20 cellular contexts compared by ENCODE assay signal in genomic region chr9:34550681-34551270, GRCh38. TPM values are rescaled to one million over a fixed set of nuclear protein-coding genes. Genes with fewer than 3 reads are reported as not detected.
"Had no signal": no experiment of that assay in that cellular context is flagged by ENCODE, and none has a peak within 500 bp of the region (broad histone marks: within the 10 kb centered on the region; RNA-seq: fewer than 3 reads in every experiment).

No MANE protein-coding gene starts in this region.

- H3K4me3 Mint-ChIP-seq: activated CD4-positive, alpha-beta T cell treated with anti-CD3 and anti-CD28 coated beads, Interleukin-2, amount 10 ng/mL, durations not matched to agents 7 days and 5 days; activated CD8-positive, alpha-beta T cell treated with anti-CD3 and anti-CD28 coated beads, Interleukin-2, amount 10 ng/mL, durations not matched to agents 7 days and 5 days; activated naive CD4-positive, alpha-beta T cell treated with anti-CD3 and anti-CD28 coated beads, Interleukin-2, amount 10 ng/mL, durations not matched to agents 7 days and 5 days; brain; nephron progenitor cell had no signal

- H3K9me3 Mint-ChIP-seq: activated CD4-positive, alpha-beta T cell treated with anti-CD3 and anti-CD28 coated beads, Interleukin-2, amount 10 ng/mL, durations not matched to agents 7 days and 5 days; activated naive CD4-positive, alpha-beta T cell treated with anti-CD3 and anti-CD28 coated beads, Interleukin-2, amount 10 ng/mL, durations not matched to agents 7 days and 5 days; nephron progenitor cell had no signal

- H3K27me3 Mint-ChIP-seq: brain had no signal

- H3K27ac ChIP-seq: foreskin keratinocyte, prostate gland, upper lobe of left lung, WERI-Rb-1 had no signal

- H3K4me1 ChIP-seq: foreskin keratinocyte, prostate gland had no signal

- H3K36me3 Mint-ChIP-seq: activated naive CD4-positive, alpha-beta T cell treated with anti-CD3 and anti-CD28 coated beads, Interleukin-2, amount 10 ng/mL, durations not matched to agents 7 days and 5 days had no signal

- H3K27ac Mint-ChIP-seq: activated CD4-positive, alpha-beta T cell treated with anti-CD3 and anti-CD28 coated beads, Interleukin-2, amount 10 ng/mL, durations not matched to agents 7 days and 5 days; activated CD8-positive, alpha-beta T cell treated with anti-CD3 and anti-CD28 coated beads, Interleukin-2, amount 10 ng/mL, durations not matched to agents 7 days and 5 days; activated naive CD4-positive, alpha-beta T cell treated with anti-CD3 and anti-CD28 coated beads, Interleukin-2, amount 10 ng/mL, durations not matched to agents 7 days and 5 days; nephron progenitor cell had no signal

- H3K36me3 ChIP-seq: prostate gland, upper lobe of left lung, WERI-Rb-1 had no signal

- DNase-seq: activated CD4-positive, alpha-beta T cell treated with anti-CD3 and anti-CD28 coated beads, Interleukin-2, amount 10 ng/mL, durations not matched to agents 7 days and 5 days; activated CD4-positive, CD25-positive, alpha-beta regulatory T cell treated with anti-CD3 and anti-CD28 coated beads, Interleukin-2, amount 50 U/mL, for 72 hours; activated CD8-positive, alpha-beta T cell treated with anti-CD3 and anti-CD28 coated beads, Interleukin-2, amount 10 ng/mL, durations not matched to agents 7 days and 5 days; activated naive CD4-positive, alpha-beta T cell treated with anti-CD3 and anti-CD28 coated beads, Interleukin-2, amount 10 ng/mL, durations not matched to agents 7 days and 5 days; activated T-cell treated with anti-CD3 and anti-CD28 coated beads, Interleukin-2, amount 50 U/mL, for 48 hours; anterior cingulate cortex; caudate nucleus; dermis blood vessel endothelial cell; effector CD8-positive, alpha-beta T cell; foreskin keratinocyte; nephron progenitor cell; nucleus accumbens; stimulated activated CD4-positive, alpha-beta T cell treated with anti-CD3 and anti-CD28 coated beads, Interleukin-12 subunit alpha, Interleukin-12 subunit beta, amount 100 ng/mL, for 4 hours; stimulated activated CD4-positive, alpha-beta T cell treated with anti-CD3 and anti-CD28 coated beads, Interleukin-4, amount 100 ng/mL, for 4 hours; stimulated activated naive CD8-positive, alpha-beta T cell treated with anti-CD3 and anti-CD28 coated beads, Interleukin-15, Interleukin-2, amounts not matched to agents 100 U/mL and 50 U/mL, for 24 hours had no signal

- H3K4me1 Mint-ChIP-seq: activated CD4-positive, alpha-beta T cell treated with anti-CD3 and anti-CD28 coated beads, Interleukin-2, amount 10 ng/mL, durations not matched to agents 7 days and 5 days; activated naive CD4-positive, alpha-beta T cell treated with anti-CD3 and anti-CD28 coated beads, Interleukin-2, amount 10 ng/mL, durations not matched to agents 7 days and 5 days had no signal

- ATAC-seq: activated CD8-positive, alpha-beta T cell treated with anti-CD3 and anti-CD28 coated beads, Interleukin-2, amount 10 ng/mL, durations not matched to agents 7 days and 5 days; foreskin keratinocyte; stimulated activated naive CD8-positive, alpha-beta T cell treated with anti-CD3 and anti-CD28 coated beads, Interleukin-15, Interleukin-2, amounts not matched to agents 100 U/mL and 50 U/mL, for 24 hours had no signal

- H3K27me3 ChIP-seq: upper lobe of left lung had no signal

- H3K4me3 ChIP-seq: prostate gland, upper lobe of left lung had no signal

- H3K9me3 ChIP-seq: prostate gland, upper lobe of left lung had no signal

RNA-seq across cellular contexts. Expression of gene ENHO, which starts 28.0 kb away (rescaled TPM):
- total RNA-seq: activated CD4-positive, alpha-beta T cell treated with anti-CD3 and anti-CD28 coated beads, Interleukin-2, amount 10 ng/mL, durations not matched to agents 7 days and 5 days; activated CD8-positive, alpha-beta T cell treated with anti-CD3 and anti-CD28 coated beads, Interleukin-2, amount 10 ng/mL, durations not matched to agents 7 days and 5 days; dermis blood vessel endothelial cell; foreskin keratinocyte; glomerular endothelial cell had no signal

RNA-seq across cellular contexts. Expression of gene CNTFR, which starts 38.7 kb away (rescaled TPM):
- total RNA-seq: activated CD4-positive, alpha-beta T cell treated with anti-CD3 and anti-CD28 coated beads, Interleukin-2, amount 10 ng/mL, durations not matched to agents 7 days and 5 days; activated CD8-positive, alpha-beta T cell treated with anti-CD3 and anti-CD28 coated beads, Interleukin-2, amount 10 ng/mL, durations not matched to agents 7 days and 5 days; dermis blood vessel endothelial cell; foreskin keratinocyte; glomerular endothelial cell had no signal
- polyA plus RNA-seq: foreskin keratinocyte had no signal
